ENCODE assay signal across 1 cellular context in genomic region chr6:143135797-143136561, GRCh38.
TF ChIP-seq lines count a peak whose summit lies in the region.

No MANE protein-coding gene starts in this region.

TF ChIP-seq in SK-N-SH treated with all-trans-retinoic acid at 6 μM for 48 hours, 23 proteins besides CTCF, POLR2A, EP300 and RAD21 (continued from another document):
- TF ChIP-seq ZNF565 (CRISPR knock-in tag; conservative IDR thresholded peaks at IDR 0.05; ENCODE audit: low read depth) (no peak), RARB (CRISPR knock-in tag; IDR thresholded peaks at IDR 0.05) (no peak), ARNTL (CRISPR knock-in tag; IDR thresholded peaks at IDR 0.05; ENCODE audit: borderline replicate concordance, low read depth) (no peak), GLIS3 (CRISPR knock-in tag; IDR thresholded peaks at IDR 0.05) (no peak), PATZ1 (CRISPR knock-in tag; IDR thresholded peaks at IDR 0.05; ENCODE audit: borderline replicate concordance) (no peak), PPARA (CRISPR knock-in tag; IDR thresholded peaks at IDR 0.05; ENCODE audit: borderline replicate concordance) (no peak), CSDC2 (CRISPR knock-in tag; IDR thresholded peaks at IDR 0.05) (no peak), ZFP30 (CRISPR knock-in tag; IDR thresholded peaks at IDR 0.05) (no peak), CREB5 (CRISPR knock-in tag; IDR thresholded peaks at IDR 0.05; ENCODE audit: low read depth) (no peak), SNAI2 (CRISPR knock-in tag; IDR thresholded peaks at IDR 0.05) (no peak), TCF4 (CRISPR knock-in tag; IDR thresholded peaks at IDR 0.05; ENCODE audit: borderline replicate concordance) (no peak), TOX (CRISPR knock-in tag; IDR thresholded peaks at IDR 0.05; ENCODE audit: borderline replicate concordance) (no peak), TSHZ2 (CRISPR knock-in tag; IDR thresholded peaks at IDR 0.05) (no peak)
